8 cellular contexts compared by ENCODE assay signal in the genomic region with DNA sequence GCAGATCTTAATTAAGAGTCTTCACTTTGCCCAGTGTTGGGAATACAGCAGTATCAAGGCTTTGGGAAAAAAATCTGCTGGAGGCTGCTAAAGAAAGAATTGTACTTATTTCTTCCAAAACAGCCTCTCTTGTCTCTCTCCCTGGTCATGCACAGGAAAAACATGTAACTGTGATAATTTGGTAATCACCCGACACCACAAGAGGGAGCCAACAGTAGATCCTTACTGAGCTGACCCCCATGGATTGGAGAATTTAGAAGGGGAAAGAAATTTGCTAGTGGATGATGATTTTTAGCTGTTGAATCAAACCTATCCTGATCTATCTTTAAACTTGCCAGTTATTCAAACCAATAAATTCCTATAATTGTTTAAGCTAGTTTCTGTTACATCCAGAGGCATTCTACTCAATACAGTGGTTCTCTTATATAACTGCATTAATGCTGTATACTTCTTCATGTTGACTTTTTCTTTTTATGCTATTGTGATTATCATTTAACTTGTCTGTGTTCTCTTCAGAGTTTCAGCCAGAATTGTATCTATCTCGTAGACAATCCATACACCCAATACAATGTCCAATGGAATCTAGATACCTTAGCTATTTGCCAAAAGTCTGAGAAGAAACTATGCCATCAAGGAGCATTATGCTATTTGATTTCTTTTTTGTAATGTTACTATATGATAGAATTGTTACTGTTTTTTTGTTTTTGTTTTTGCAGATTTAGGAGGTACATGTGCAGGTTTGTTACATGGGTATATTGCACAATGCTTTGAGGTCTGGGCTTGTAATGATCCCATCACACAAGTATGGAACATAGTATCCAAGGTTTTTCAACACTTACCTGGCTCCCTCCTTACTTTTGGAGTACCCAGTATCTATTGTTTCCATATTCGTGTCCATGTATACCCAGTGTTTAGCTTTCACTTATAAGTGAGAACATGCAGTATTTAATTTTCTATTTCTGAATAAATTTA. TPM values are rescaled to one million over a fixed set of nuclear protein-coding genes. Genes with fewer than 3 reads are reported as not detected.
DNase-seq lines count a peak whose midpoint lies in the region; ATAC-seq and TF ChIP-seq lines count a peak whose summit lies in the region.

No MANE protein-coding gene starts in this region.

- H3K27ac ChIP-seq in right cardiac atrium (ENCODE audit: low read length): no peak overlapping the region

- peak; percentile 82 for ATAC-seq in HG02623 (IDR thresholded peaks at IDR 0.05; ENCODE audit: unreplicated experiment)
- ATAC-seq in activated CD8-positive, alpha-beta T cell treated with anti-CD3 and anti-CD28 coated beads for 36 hours: no peak
- peak; percentile 48 to 55 for ATAC-seq in right cardiac atrium
- ATAC-seq in stimulated activated memory B cell treated with anti-CD40 and anti-IgM and Interleukin-4, amounts not matched to agents 10 μg/mL and 1 μg/mL and 100 μg/mL, for 72 hours: peak; percentile 63
- no peak for ATAC-seq in activated T-helper 17 cell treated with anti-CD3 and anti-CD28 coated beads, Interleukin-2, amount 50 U/mL, for 72 hours (replicated peaks)

- CTCF ChIA-PET in activated CD8-positive, alpha-beta T cell treated with anti-CD3 and anti-CD28 coated beads for 36 hours (lab: Charles Lee): interaction anchor here (0.6 to 1.6 kb wide), 11 partner anchors 11 to 683 kb away, joined by 3 to 5 read pairs (median 4); a partner anchor contains a TSS

- H3K4me3 Mint-ChIP-seq in activated CD8-positive, alpha-beta T cell treated with anti-CD3 and anti-CD28 coated beads for 36 hours: no peak overlapping the region
- no peak overlapping the region for H3K4me3 Mint-ChIP-seq in stimulated activated memory B cell treated with anti-CD40 and anti-IgM and Interleukin-4, amounts not matched to agents 10 μg/mL and 1 μg/mL and 100 μg/mL, for 72 hours
- no peak overlapping the region for H3K4me3 Mint-ChIP-seq in activated T-helper 17 cell treated with anti-CD3 and anti-CD28 coated beads, Interleukin-2, amount 50 U/mL, for 72 hours

- POLR2A ChIA-PET in activated CD8-positive, alpha-beta T cell treated with anti-CD3 and anti-CD28 coated beads for 36 hours (lab: Charles Lee): no interaction called here

- H3K9me3 Mint-ChIP-seq in activated CD8-positive, alpha-beta T cell treated with anti-CD3 and anti-CD28 coated beads for 36 hours: no peaks in the 10 kb centered on the region
- no peaks in the 10 kb centered on the region for H3K9me3 Mint-ChIP-seq in stimulated activated memory B cell treated with anti-CD40 and anti-IgM and Interleukin-4, amounts not matched to agents 10 μg/mL and 1 μg/mL and 100 μg/mL, for 72 hours
- peaks cover under 1% of the 10 kb centered on the region for H3K9me3 Mint-ChIP-seq in activated T-helper 17 cell treated with anti-CD3 and anti-CD28 coated beads, Interleukin-2, amount 50 U/mL, for 72 hours

- no peaks in the 10 kb centered on the region for H3K27me3 ChIP-seq in right cardiac atrium (ENCODE audit: control insufficient read depth, insufficient read depth)

- H3K4me3 ChIP-seq in GM12875 (ENCODE audit: low read depth, low read length) (no peak overlapping the region), right cardiac atrium (ENCODE audit: low read length) (no peak overlapping the region)

- H3K4me1 Mint-ChIP-seq in activated CD8-positive, alpha-beta T cell treated with anti-CD3 and anti-CD28 coated beads for 36 hours (ENCODE audit: low read depth): no peaks in the 10 kb centered on the region
- H3K4me1 Mint-ChIP-seq in stimulated activated memory B cell treated with anti-CD40 and anti-IgM and Interleukin-4, amounts not matched to agents 10 μg/mL and 1 μg/mL and 100 μg/mL, for 72 hours: no peaks in the 10 kb centered on the region
- H3K4me1 Mint-ChIP-seq in activated T-helper 17 cell treated with anti-CD3 and anti-CD28 coated beads, Interleukin-2, amount 50 U/mL, for 72 hours: no peaks in the 10 kb centered on the region

- no peaks in the 10 kb centered on the region for H3K4me1 ChIP-seq in right cardiac atrium (ENCODE audit: control insufficient read depth, insufficient read depth, low read length)

- H3K27ac Mint-ChIP-seq in activated CD8-positive, alpha-beta T cell treated with anti-CD3 and anti-CD28 coated beads for 36 hours: no peak overlapping the region
- no peak overlapping the region for H3K27ac Mint-ChIP-seq in stimulated activated memory B cell treated with anti-CD40 and anti-IgM and Interleukin-4, amounts not matched to agents 10 μg/mL and 1 μg/mL and 100 μg/mL, for 72 hours
- no peak overlapping the region for H3K27ac Mint-ChIP-seq in activated T-helper 17 cell treated with anti-CD3 and anti-CD28 coated beads, Interleukin-2, amount 50 U/mL, for 72 hours

- TF ChIP-seq CTCF in AG09319 (IDR thresholded peaks at IDR 0.05; ENCODE audit: low read depth, low read length): peak; percentile 55
- peak; percentile 61 for TF ChIP-seq CTCF in GM12875 (IDR thresholded peaks at IDR 0.05; ENCODE audit: borderline replicate concordance, insufficient read depth, low read depth, low read length)
- peak; percentile 47 for TF ChIP-seq CTCF in activated CD8-positive, alpha-beta T cell treated with anti-CD3 and anti-CD28 coated beads for 36 hours (IDR thresholded peaks at IDR 0.05)

- intact Hi-C loops in activated CD8-positive, alpha-beta T cell treated with anti-CD3 and anti-CD28 coated beads for 36 hours (cut with micrococcal nuclease): no loop called here
- intact Hi-C loops in right cardiac atrium (cut with DNase I): loop anchor here (2.0 to 10.0 kb wide), 3 partner anchors 144 to 151 kb away; no protein-coding TSS in a partner anchor

- WGBS in right cardiac atrium: 13% methylated on average over 3 of the region's 3 CpGs

- H3K9me3 ChIP-seq in right cardiac atrium (ENCODE audit: control insufficient read depth, low read length): no peaks in the 10 kb centered on the region

- peaks cover 8% of the 10 kb centered on the region for H3K27me3 Mint-ChIP-seq in activated CD8-positive, alpha-beta T cell treated with anti-CD3 and anti-CD28 coated beads for 36 hours
- peaks cover 11% of the 10 kb centered on the region for H3K27me3 Mint-ChIP-seq in stimulated activated memory B cell treated with anti-CD40 and anti-IgM and Interleukin-4, amounts not matched to agents 10 μg/mL and 1 μg/mL and 100 μg/mL, for 72 hours
- H3K27me3 Mint-ChIP-seq in activated T-helper 17 cell treated with anti-CD3 and anti-CD28 coated beads, Interleukin-2, amount 50 U/mL, for 72 hours: peaks cover 11% of the 10 kb centered on the region

- no peaks in the 10 kb centered on the region for H3K36me3 Mint-ChIP-seq in activated CD8-positive, alpha-beta T cell treated with anti-CD3 and anti-CD28 coated beads for 36 hours (ENCODE audit: low read depth)
- no peaks in the 10 kb centered on the region for H3K36me3 Mint-ChIP-seq in stimulated activated memory B cell treated with anti-CD40 and anti-IgM and Interleukin-4, amounts not matched to agents 10 μg/mL and 1 μg/mL and 100 μg/mL, for 72 hours
- no peaks in the 10 kb centered on the region for H3K36me3 Mint-ChIP-seq in activated T-helper 17 cell treated with anti-CD3 and anti-CD28 coated beads, Interleukin-2, amount 50 U/mL, for 72 hours (ENCODE audit: low read depth)

- DNase-seq in AG09319 (ENCODE audit: extremely low read depth, low read depth) (no peak), NCI-H1694 (lab: John Stamatoyannopoulos, UW) (peak; percentile 58), right cardiac atrium (no peak)
- DNase-seq in activated CD8-positive, alpha-beta T cell treated with anti-CD3 and anti-CD28 coated beads for 36 hours: peak; percentile 48

RNA-seq across cellular contexts. Expression of a gene that starts 31.3 kb away (rescaled TPM):
- total RNA-seq in activated CD8-positive, alpha-beta T cell treated with anti-CD3 and anti-CD28 coated beads for 36 hours: not detected
- not detected for total RNA-seq in right cardiac atrium
- polyA plus RNA-seq in right cardiac atrium: not detected
- total RNA-seq in activated T-helper 17 cell treated with anti-CD3 and anti-CD28 coated beads, Interleukin-2, amount 50 U/mL, for 72 hours: not detected

RNA-seq across cellular contexts. Expression of a gene that starts 47.2 kb away (rescaled TPM):
- total RNA-seq in activated CD8-positive, alpha-beta T cell treated with anti-CD3 and anti-CD28 coated beads for 36 hours: 100 to 1,000 TPM; 114 to 117 TPM
- total RNA-seq in right cardiac atrium: 100 to 1,000 TPM in 3 of 4 donors, 10 to 100 TPM in 1; 95.9 to 115 (median 105) TPM
- 111 TPM for polyA plus RNA-seq in right cardiac atrium
- 10 to 100 TPM; 59.3 to 68.1 TPM for total RNA-seq in activated T-helper 17 cell treated with anti-CD3 and anti-CD28 coated beads, Interleukin-2, amount 50 U/mL, for 72 hours

Comparison
In these comparisons a context has a peak if more than half of its experiments do, and no peak if none do; other contexts are left out.
1. DNase-seq: peak in NCI-H1694 (single experiment) and activated CD8-positive, alpha-beta T cell treated with anti-CD3 and anti-CD28 coated beads for 36 hours (single experiment); none in AG09319 (single experiment) and right cardiac atrium (0 of 3).
2. ATAC-seq: peak in HG02623 (single experiment), right cardiac atrium (2 of 2) and stimulated activated memory B cell treated with anti-CD40 and anti-IgM and Interleukin-4, amounts not matched to agents 10 μg/mL and 1 μg/mL and 100 μg/mL, for 72 hours (single experiment); none in activated CD8-positive, alpha-beta T cell treated with anti-CD3 and anti-CD28 coated beads for 36 hours (single experiment) and activated T-helper 17 cell treated with anti-CD3 and anti-CD28 coated beads, Interleukin-2, amount 50 U/mL, for 72 hours (single experiment).
3. Peak in every context shown above with its lines, with median percentiles within 50 percentile points of each other: CTCF ChIP-seq.